6 cellular contexts compared by ENCODE assay signal in genomic region chr5:177402271-177403043, GRCh38. TPM values are rescaled to one million over a fixed set of nuclear protein-coding genes. Genes with fewer than 3 reads are reported as not detected.
DNase-seq lines count a peak whose midpoint lies in the region; ATAC-seq, FAIRE-seq and TF ChIP-seq lines count a peak whose summit lies in the region.

No MANE protein-coding gene starts in this region.

- TF ChIP-seq CTCF in brain microvascular endothelial cell (IDR thresholded peaks at IDR 0.05; ENCODE audit: low read depth, low read length, missing control alignments) = peak; percentile 70

- H3K4me3 Mint-ChIP-seq in natural killer cell treated with Interleukin-12 subunit alpha and Interleukin-12 subunit beta and Interleukin-15 and Interleukin-18, amount 100 ng/mL, for 72 hours = peak overlapping the region; percentile 68

- H3K4me3 ChIP-seq in HAP-1 (peak overlapping the region; percentile 53; the same call in 1 of the 2 replicates), brain microvascular endothelial cell (ENCODE audit: low read depth, low read length) (no peak overlapping the region)

- no peaks in the 10 kb centered on the region for H3K36me3 Mint-ChIP-seq in natural killer cell treated with Interleukin-12 subunit alpha and Interleukin-12 subunit beta and Interleukin-15 and Interleukin-18, amount 100 ng/mL, for 72 hours

- H3K27ac ChIP-seq in brain microvascular endothelial cell = no peak overlapping the region

- ATAC-seq in natural killer cell treated with Interleukin-12 subunit alpha and Interleukin-12 subunit beta and Interleukin-15 and Interleukin-18, amount 100 ng/mL, for 72 hours = no peak
- no peak for ATAC-seq in HG02973 (IDR thresholded peaks at IDR 0.05; ENCODE audit: unreplicated experiment)

- no peaks in the 10 kb centered on the region for H3K9me3 Mint-ChIP-seq in natural killer cell treated with Interleukin-12 subunit alpha and Interleukin-12 subunit beta and Interleukin-15 and Interleukin-18, amount 100 ng/mL, for 72 hours

- H3K27me3 ChIP-seq in HAP-1 (ENCODE audit: low read depth) = no peaks in the 10 kb centered on the region
- H3K27me3 ChIP-seq in brain microvascular endothelial cell (replicated peaks) = peaks cover 20% of the 10 kb centered on the region

- no peak for FAIRE-seq in RCC 7860 (lab: Jason Lieb, UNC)

- DNase-seq in HAP-1 (ENCODE audit: low spot score in 2 of 2) (no peak), RCC 7860 (ENCODE audit: low spot score) (peak; percentile 64), brain microvascular endothelial cell (no peak), AML-193 (lab: John Stamatoyannopoulos, UW) (no peak)
- DNase-seq in natural killer cell treated with Interleukin-12 subunit alpha and Interleukin-12 subunit beta and Interleukin-15 and Interleukin-18, amount 100 ng/mL, for 72 hours (ENCODE audit: low spot score) = no peak

- H3K9me3 ChIP-seq in HAP-1 = no peaks in the 10 kb centered on the region

- peaks cover 35 to 36% of the 10 kb centered on the region in 2 donors for H3K4me1 Mint-ChIP-seq in natural killer cell treated with Interleukin-12 subunit alpha and Interleukin-12 subunit beta and Interleukin-15 and Interleukin-18, amount 100 ng/mL, for 72 hours (ENCODE audit: low read depth in 2 of 2)

- in situ Hi-C loops in HAP-1 (cut with MboI; ENCODE audit: low sequenced_read_pairs) (no loop called here), brain microvascular endothelial cell (cut with HindIII; ENCODE audit: low pct_ligation_motif_present, low sequenced_read_pairs) (no loop called here)

- peaks cover 10% of the 10 kb centered on the region for H3K4me1 ChIP-seq in HAP-1

- H3K36me3 ChIP-seq in HAP-1 (replicated peaks) (no peaks in the 10 kb centered on the region), brain microvascular endothelial cell (replicated peaks) (no peaks in the 10 kb centered on the region)

- no peak overlapping the region for H3K27ac Mint-ChIP-seq in natural killer cell treated with Interleukin-12 subunit alpha and Interleukin-12 subunit beta and Interleukin-15 and Interleukin-18, amount 100 ng/mL, for 72 hours

- peaks cover 10 to 13% of the 10 kb centered on the region in 2 donors for H3K27me3 Mint-ChIP-seq in natural killer cell treated with Interleukin-12 subunit alpha and Interleukin-12 subunit beta and Interleukin-15 and Interleukin-18, amount 100 ng/mL, for 72 hours

RNA-seq across cellular contexts. Expression of gene PFN3, which starts 2.0 kb away (rescaled TPM):
- total RNA-seq in natural killer cell treated with Interleukin-12 subunit alpha and Interleukin-12 subunit beta and Interleukin-15 and Interleukin-18, amount 100 ng/mL, for 72 hours = not detected

RNA-seq across cellular contexts. Expression of gene F12, which starts 6.9 kb away (rescaled TPM):
- total RNA-seq in natural killer cell treated with Interleukin-12 subunit alpha and Interleukin-12 subunit beta and Interleukin-15 and Interleukin-18, amount 100 ng/mL, for 72 hours = under 1 TPM in 1 of 2 donors, not detected in 1; 0.45 TPM

RNA-seq across cellular contexts. Expression of gene SLC34A1, which starts 18.2 kb away (rescaled TPM):
- total RNA-seq in natural killer cell treated with Interleukin-12 subunit alpha and Interleukin-12 subunit beta and Interleukin-15 and Interleukin-18, amount 100 ng/mL, for 72 hours = not detected

RNA-seq across cellular contexts. Expression of gene GRK6, which starts 24.0 kb away (rescaled TPM):
- total RNA-seq in natural killer cell treated with Interleukin-12 subunit alpha and Interleukin-12 subunit beta and Interleukin-15 and Interleukin-18, amount 100 ng/mL, for 72 hours = 100 to 1,000 TPM in 1 of 2 donors, 10 to 100 TPM in 1; 58.1 to 113 TPM

RNA-seq across cellular contexts. Expression of gene PRR7, which starts 44.2 kb away (rescaled TPM):
- total RNA-seq in natural killer cell treated with Interleukin-12 subunit alpha and Interleukin-12 subunit beta and Interleukin-15 and Interleukin-18, amount 100 ng/mL, for 72 hours = 1 to 10 TPM in 1 of 2 donors, under 1 TPM in 1; 0.83 to 2.6 TPM
